ENCODE assay signal across 22 cellular contexts in the genomic region with DNA sequence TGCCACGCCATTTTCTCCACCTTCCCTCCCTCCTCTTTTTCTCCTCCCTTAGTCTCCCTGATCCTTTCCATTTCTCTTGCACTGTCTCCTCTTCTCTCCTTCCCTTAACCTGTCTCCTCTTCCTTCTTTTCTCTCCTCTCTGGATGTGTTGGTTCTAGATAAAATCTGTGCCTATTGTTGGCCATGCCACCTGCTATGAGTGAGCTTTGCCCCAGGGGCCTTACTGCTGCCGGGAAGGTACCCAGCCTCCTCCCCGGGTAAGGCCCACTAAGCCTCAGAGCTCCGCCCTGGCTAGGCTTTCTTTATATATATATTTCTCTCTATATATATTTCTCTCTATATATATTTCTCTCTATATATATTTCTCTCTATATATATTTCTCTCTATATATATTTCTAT.
"Had no signal": no experiment of that assay in that cellular context is flagged by ENCODE, and none has a peak within 500 bp of the region (broad histone marks: within the 10 kb centered on the region; RNA-seq: fewer than 3 reads in every experiment).

No MANE protein-coding gene starts in this region.

- DNase-seq: activated CD4-positive, alpha-beta T cell treated with anti-CD3 and anti-CD28 coated beads for 4 hours; activated CD4-positive, alpha-beta T cell treated with anti-CD3 and anti-CD28 coated beads, Interleukin-2, amount 50 U/mL, for 4 hours; activated CD8-positive, alpha-beta memory T cell treated with anti-CD3 and anti-CD28 coated beads, Interleukin-2, amount 50 U/mL, for 48 hours; activated CD8-positive, alpha-beta T cell treated with anti-CD3 and anti-CD28 coated beads, Interleukin-2, amount 10 ng/mL, durations not matched to agents 7 days and 5 days; activated naive CD4-positive, alpha-beta T cell treated with anti-CD3 and anti-CD28 coated beads, Interleukin-2, amount 50 U/mL, for 16 hours; activated naive CD8-positive, alpha-beta T cell treated with anti-CD3 and anti-CD28 coated beads, Interleukin-2, amount 10 ng/mL, durations not matched to agents 7 days and 5 days; activated T-cell treated with anti-CD3 and anti-CD28 coated beads, Interleukin-2, amount 50 U/mL, for 1 hour; adrenal gland; aorta; IMR-90; KG1; NCI-H1048; NCI-H1930; NCI-H2107; NCI-H2171 treated with DMSO at 0.1 percent for 48 hours; NCI-H226; NCI-H526; NK-92 treated with Interleukin-12 subunit alpha and Interleukin-12 subunit beta, amount 100 ng/mL, for 24 hours; Peyer's patch; SHP77; SW 1271 had no signal

- H3K9me3 Mint-ChIP-seq: T-helper 1 cell treated with Interleukin-12 subunit alpha and Interleukin-12 subunit beta and Interleukin-4 antibody, amounts not matched to agents 30 μg/mL and 1 μg/mL, for 36 hours had no signal

- H3K4me3 Mint-ChIP-seq: activated CD8-positive, alpha-beta T cell treated with anti-CD3 and anti-CD28 coated beads, Interleukin-2, amount 10 ng/mL, durations not matched to agents 7 days and 5 days; activated naive CD8-positive, alpha-beta T cell treated with anti-CD3 and anti-CD28 coated beads, Interleukin-2, amount 10 ng/mL, durations not matched to agents 7 days and 5 days; T-helper 1 cell treated with Interleukin-12 subunit alpha and Interleukin-12 subunit beta and Interleukin-4 antibody, amounts not matched to agents 30 μg/mL and 1 μg/mL, for 36 hours had no signal

- H3K27me3 Mint-ChIP-seq: activated naive CD8-positive, alpha-beta T cell treated with anti-CD3 and anti-CD28 coated beads, Interleukin-2, amount 10 ng/mL, durations not matched to agents 7 days and 5 days had no signal

- H3K27ac Mint-ChIP-seq: activated CD8-positive, alpha-beta T cell treated with anti-CD3 and anti-CD28 coated beads, Interleukin-2, amount 10 ng/mL, durations not matched to agents 7 days and 5 days; activated naive CD8-positive, alpha-beta T cell treated with anti-CD3 and anti-CD28 coated beads, Interleukin-2, amount 10 ng/mL, durations not matched to agents 7 days and 5 days; T-helper 1 cell treated with Interleukin-12 subunit alpha and Interleukin-12 subunit beta and Interleukin-4 antibody, amounts not matched to agents 30 μg/mL and 1 μg/mL, for 36 hours had no signal
